1 cellular context compared by ENCODE assay signal in the genomic region with DNA sequence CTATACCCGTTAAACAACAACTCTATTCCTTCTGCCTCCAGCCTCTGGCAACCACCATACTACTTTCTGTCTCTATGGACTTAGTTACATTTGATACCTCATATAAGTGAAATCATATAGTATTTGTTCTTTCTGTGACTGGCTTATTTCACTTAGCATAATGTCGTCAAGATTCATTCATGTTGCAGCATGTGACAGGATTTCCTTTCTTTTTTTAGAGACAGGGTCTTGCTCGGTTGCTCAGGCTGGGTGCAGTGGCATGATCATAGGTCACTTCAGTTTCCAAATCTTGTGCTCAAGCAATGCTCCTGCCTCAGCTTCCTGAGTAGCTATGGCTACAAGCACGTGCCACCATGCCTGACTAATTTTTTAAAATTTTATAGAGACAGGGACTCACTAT.
TF ChIP-seq lines count a peak whose summit lies in the region.

No MANE protein-coding gene starts in this region.

TF ChIP-seq in GM12878, 131 proteins besides CTCF, POLR2A, EP300 and RAD21 (continued from another document and continues in another):
- TF ChIP-seq ZNF217 (IDR thresholded peaks at IDR 0.05) (0 out of 2 replicates have a peak, but pooled peaks have one; percentile 51), HDAC2 (IDR thresholded peaks at IDR 0.05) (no peak), RUNX3 (IDR thresholded peaks at IDR 0.05; ENCODE audit: low read length) (0 out of 2 replicates have a peak, but pooled peaks have one; percentile 15), KLF5 (IDR thresholded peaks at IDR 0.05; ENCODE audit: partially characterized antibody) (no peak), WRNIP1 (IDR thresholded peaks at IDR 0.05; ENCODE audit: borderline replicate concordance, low read depth, low read length) (no peak), JUND (IDR thresholded peaks at IDR 0.05; ENCODE audit: low read depth, low read length) (no peak), STAT1 (conservative IDR thresholded peaks at IDR 0.05) (no peak), CUX1 (IDR thresholded peaks at IDR 0.05; ENCODE audit: insufficient replicate concordance, low read depth, low read length) (no peak), RAD51 (IDR thresholded peaks at IDR 0.05) (peak; percentile 78), ZBTB40 (IDR thresholded peaks at IDR 0.05; ENCODE audit: borderline replicate concordance) (no peak), BACH1 (IDR thresholded peaks at IDR 0.05; ENCODE audit: borderline replicate concordance) (no peak), BCL11A (IDR thresholded peaks at IDR 0.05; ENCODE audit: low read depth, low read length) (no peak), MEF2B (IDR thresholded peaks at IDR 0.05; ENCODE audit: partially characterized antibody, poor library complexity, severe bottlenecking) (peak; percentile 56), FOXK2 (IDR thresholded peaks at IDR 0.05) (no peak), NKRF (conservative IDR thresholded peaks at IDR 0.05) (no peak), PML (IDR thresholded peaks at IDR 0.05; ENCODE audit: low read length) (no peak), ZNF622 (IDR thresholded peaks at IDR 0.05) (no peak), E2F4 (IDR thresholded peaks at IDR 0.05; ENCODE audit: low read depth, low read length) (no peak), ESRRA (IDR thresholded peaks at IDR 0.05; ENCODE audit: low read length) (no peak), SMARCA5 (IDR thresholded peaks at IDR 0.05) (no peak), RCOR1 (conservative IDR thresholded peaks at IDR 0.05; ENCODE audit: low read depth, low read length) (no peak), MTA3 (IDR thresholded peaks at IDR 0.05; ENCODE audit: borderline replicate concordance, low read length) (0 out of 2 replicates have a peak, but pooled peaks have one; percentile 48), SPI1 (IDR thresholded peaks at IDR 0.05; ENCODE audit: borderline replicate concordance, insufficient read depth, low read depth, low read length) (no peak), ZZZ3 (IDR thresholded peaks at IDR 0.05; ENCODE audit: control insufficient read depth, insufficient read length, low read depth) (no peak), ASH2L (IDR thresholded peaks at IDR 0.05; ENCODE audit: borderline replicate concordance, low read depth) (no peak), PAX5 (IDR thresholded peaks at IDR 0.05; ENCODE audit: borderline replicate concordance, low read depth, low read length) (0 out of 2 replicates have a peak, but pooled peaks have one; percentile 37)
- TF ChIP-seq, protein P1, sequence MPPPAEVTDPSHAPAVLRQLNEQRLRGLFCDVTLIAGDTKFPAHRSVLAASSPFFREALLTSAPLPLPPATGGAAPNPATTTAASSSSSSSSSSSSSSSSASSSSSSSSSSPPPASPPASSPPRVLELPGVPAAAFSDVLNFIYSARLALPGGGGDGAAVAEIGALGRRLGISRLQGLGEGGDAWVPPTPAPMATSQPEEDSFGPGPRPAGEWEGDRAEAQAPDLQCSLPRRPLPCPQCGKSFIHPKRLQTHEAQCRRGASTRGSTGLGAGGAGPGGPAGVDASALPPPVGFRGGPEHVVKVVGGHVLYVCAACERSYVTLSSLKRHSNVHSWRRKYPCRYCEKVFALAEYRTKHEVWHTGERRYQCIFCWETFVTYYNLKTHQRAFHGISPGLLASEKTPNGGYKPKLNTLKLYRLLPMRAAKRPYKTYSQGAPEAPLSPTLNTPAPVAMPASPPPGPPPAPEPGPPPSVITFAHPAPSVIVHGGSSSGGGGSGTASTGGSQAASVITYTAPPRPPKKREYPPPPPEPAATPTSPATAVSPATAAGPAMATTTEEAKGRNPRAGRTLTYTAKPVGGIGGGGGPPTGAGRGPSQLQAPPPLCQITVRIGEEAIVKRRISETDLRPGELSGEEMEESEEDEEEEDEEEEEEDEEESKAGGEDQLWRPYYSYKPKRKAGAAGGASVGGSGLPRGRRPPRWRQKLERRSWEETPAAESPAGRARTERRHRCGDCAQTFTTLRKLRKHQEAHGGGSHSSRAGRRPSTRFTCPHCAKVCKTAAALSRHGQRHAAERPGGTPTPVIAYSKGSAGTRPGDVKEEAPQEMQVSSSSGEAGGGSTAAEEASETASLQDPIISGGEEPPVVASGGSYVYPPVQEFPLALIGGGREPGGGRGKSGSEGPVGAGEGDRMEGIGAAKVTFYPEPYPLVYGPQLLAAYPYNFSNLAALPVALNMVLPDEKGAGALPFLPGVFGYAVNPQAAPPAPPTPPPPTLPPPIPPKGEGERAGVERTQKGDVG (CRISPR knock-in tag; IDR thresholded peaks at IDR 0.05), result no peak
- TF ChIP-seq, protein P2, sequence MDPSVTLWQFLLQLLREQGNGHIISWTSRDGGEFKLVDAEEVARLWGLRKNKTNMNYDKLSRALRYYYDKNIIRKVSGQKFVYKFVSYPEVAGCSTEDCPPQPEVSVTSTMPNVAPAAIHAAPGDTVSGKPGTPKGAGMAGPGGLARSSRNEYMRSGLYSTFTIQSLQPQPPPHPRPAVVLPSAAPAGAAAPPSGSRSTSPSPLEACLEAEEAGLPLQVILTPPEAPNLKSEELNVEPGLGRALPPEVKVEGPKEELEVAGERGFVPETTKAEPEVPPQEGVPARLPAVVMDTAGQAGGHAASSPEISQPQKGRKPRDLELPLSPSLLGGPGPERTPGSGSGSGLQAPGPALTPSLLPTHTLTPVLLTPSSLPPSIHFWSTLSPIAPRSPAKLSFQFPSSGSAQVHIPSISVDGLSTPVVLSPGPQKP (IDR thresholded peaks at IDR 0.05; ENCODE audit: low read depth, low read length), result no peak
- TF ChIP-seq, protein P3, sequence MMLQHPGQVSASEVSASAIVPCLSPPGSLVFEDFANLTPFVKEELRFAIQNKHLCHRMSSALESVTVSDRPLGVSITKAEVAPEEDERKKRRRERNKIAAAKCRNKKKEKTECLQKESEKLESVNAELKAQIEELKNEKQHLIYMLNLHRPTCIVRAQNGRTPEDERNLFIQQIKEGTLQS (IDR thresholded peaks at IDR 0.05; ENCODE audit: borderline replicate concordance, extremely low read depth, low read depth, low read length), result no peak
- TF ChIP-seq, protein P4, sequence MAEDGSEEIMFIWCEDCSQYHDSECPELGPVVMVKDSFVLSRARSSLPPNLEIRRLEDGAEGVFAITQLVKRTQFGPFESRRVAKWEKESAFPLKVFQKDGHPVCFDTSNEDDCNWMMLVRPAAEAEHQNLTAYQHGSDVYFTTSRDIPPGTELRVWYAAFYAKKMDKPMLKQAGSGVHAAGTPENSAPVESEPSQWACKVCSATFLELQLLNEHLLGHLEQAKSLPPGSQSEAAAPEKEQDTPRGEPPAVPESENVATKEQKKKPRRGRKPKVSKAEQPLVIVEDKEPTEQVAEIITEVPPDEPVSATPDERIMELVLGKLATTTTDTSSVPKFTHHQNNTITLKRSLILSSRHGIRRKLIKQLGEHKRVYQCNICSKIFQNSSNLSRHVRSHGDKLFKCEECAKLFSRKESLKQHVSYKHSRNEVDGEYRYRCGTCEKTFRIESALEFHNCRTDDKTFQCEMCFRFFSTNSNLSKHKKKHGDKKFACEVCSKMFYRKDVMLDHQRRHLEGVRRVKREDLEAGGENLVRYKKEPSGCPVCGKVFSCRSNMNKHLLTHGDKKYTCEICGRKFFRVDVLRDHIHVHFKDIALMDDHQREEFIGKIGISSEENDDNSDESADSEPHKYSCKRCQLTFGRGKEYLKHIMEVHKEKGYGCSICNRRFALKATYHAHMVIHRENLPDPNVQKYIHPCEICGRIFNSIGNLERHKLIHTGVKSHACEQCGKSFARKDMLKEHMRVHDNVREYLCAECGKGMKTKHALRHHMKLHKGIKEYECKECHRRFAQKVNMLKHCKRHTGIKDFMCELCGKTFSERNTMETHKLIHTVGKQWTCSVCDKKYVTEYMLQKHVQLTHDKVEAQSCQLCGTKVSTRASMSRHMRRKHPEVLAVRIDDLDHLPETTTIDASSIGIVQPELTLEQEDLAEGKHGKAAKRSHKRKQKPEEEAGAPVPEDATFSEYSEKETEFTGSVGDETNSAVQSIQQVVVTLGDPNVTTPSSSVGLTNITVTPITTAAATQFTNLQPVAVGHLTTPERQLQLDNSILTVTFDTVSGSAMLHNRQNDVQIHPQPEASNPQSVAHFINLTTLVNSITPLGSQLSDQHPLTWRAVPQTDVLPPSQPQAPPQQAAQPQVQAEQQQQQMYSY (CRISPR knock-in tag; IDR thresholded peaks at IDR 0.05), result no peak
- TF ChIP-seq, protein P5, sequence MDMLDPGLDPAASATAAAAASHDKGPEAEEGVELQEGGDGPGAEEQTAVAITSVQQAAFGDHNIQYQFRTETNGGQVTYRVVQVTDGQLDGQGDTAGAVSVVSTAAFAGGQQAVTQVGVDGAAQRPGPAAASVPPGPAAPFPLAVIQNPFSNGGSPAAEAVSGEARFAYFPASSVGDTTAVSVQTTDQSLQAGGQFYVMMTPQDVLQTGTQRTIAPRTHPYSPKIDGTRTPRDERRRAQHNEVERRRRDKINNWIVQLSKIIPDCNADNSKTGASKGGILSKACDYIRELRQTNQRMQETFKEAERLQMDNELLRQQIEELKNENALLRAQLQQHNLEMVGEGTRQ (IDR thresholded peaks at IDR 0.05; ENCODE audit: borderline replicate concordance, low read depth, low read length), result no peak; the same call in 1 of the 2 replicates
